Comparison of ENCODE assay signal across 8 cellular contexts in genomic region chr6:166627039-166627874, GRCh38. TPM values are rescaled to one million over a fixed set of nuclear protein-coding genes. Genes with fewer than 3 reads are reported as not detected.
DNase-seq lines count a peak whose midpoint lies in the region; ATAC-seq and TF ChIP-seq lines count a peak whose summit lies in the region.

TSS of gene RPS6KA2 (minus strand) at chr6:166627251. CDS start at chr6:166627019, 232 bp downstream.

- peak within 1 kb of the TSS; percentile 73 for H3K27ac Mint-ChIP-seq in activated naive CD8-positive, alpha-beta T cell treated with anti-CD3 and anti-CD28 coated beads, Interleukin-2, amount 50 U/mL, for 24 hours

- H3K36me3 ChIP-seq in SU-DHL-6 (ENCODE audit: low read length) (no peaks in the 10 kb centered on the region), ovary (no peaks in the 10 kb centered on the region), thymus (ENCODE audit: control insufficient read depth, insufficient read depth) (no peaks in the 10 kb centered on the region)

- no peak within 1 kb of the TSS for H3K9ac ChIP-seq in SU-DHL-6 (ENCODE audit: low read length)

- H3K9me2 ChIP-seq in SU-DHL-6 (replicated peaks; ENCODE audit: insufficient read depth, low read length): no peaks in the 10 kb centered on the region

- TF ChIP-seq EP300 in ovary (IDR thresholded peaks at IDR 0.05): no peak

- peak; percentile 76 for TF ChIP-seq POLR2A in ovary (IDR thresholded peaks at IDR 0.05)

- no peaks in the 10 kb centered on the region for H4K20me1 ChIP-seq in SU-DHL-6 (ENCODE audit: low read depth, low read length)

- H3K79me2 ChIP-seq in SU-DHL-6 (ENCODE audit: insufficient read depth, low read length): no peaks in the 10 kb centered on the region

- H3K27me3 Mint-ChIP-seq in activated naive CD8-positive, alpha-beta T cell treated with anti-CD3 and anti-CD28 coated beads, Interleukin-2, amount 50 U/mL, for 24 hours: peaks cover 39% of the 10 kb centered on the region

- H3K9me3 ChIP-seq in SU-DHL-6 (ENCODE audit: insufficient read depth, low read length): no peaks in the 10 kb centered on the region
- H3K9me3 ChIP-seq in ovary: no peaks in the 10 kb centered on the region
- H3K9me3 ChIP-seq in thymus (ENCODE audit: control insufficient read depth): no peaks in the 10 kb centered on the region

- peaks cover 18% of the 10 kb centered on the region for H3K4me1 Mint-ChIP-seq in activated naive CD8-positive, alpha-beta T cell treated with anti-CD3 and anti-CD28 coated beads, Interleukin-2, amount 50 U/mL, for 24 hours

- peak; percentile 99 for DNase-seq in GM12865 (ENCODE audit: low read depth)
- DNase-seq in NCI-H1105 treated with DMSO at 0.1 percent for 48 hours (lab: John Stamatoyannopoulos, UW): peak; percentile 100
- peak; percentile 99 for DNase-seq in activated naive CD8-positive, alpha-beta T cell treated with anti-CD3 and anti-CD28 coated beads, Interleukin-2, amount 50 U/mL, for 24 hours
- DNase-seq in Right ventricle myocardium inferior (ENCODE audit: missing footprints): peak; percentile 100
- peak; percentile 100 for DNase-seq in ovary

- no peaks in the 10 kb centered on the region for H3F3A ChIP-seq in SU-DHL-6 (ENCODE audit: insufficient read depth)

- peaks cover 11% of the 10 kb centered on the region for H3K4me1 ChIP-seq in ovary (ENCODE audit: insufficient read depth)
- H3K4me1 ChIP-seq in thymus (ENCODE audit: control insufficient read depth, insufficient read depth, low read length): peaks cover 12% of the 10 kb centered on the region

- peak within 1 kb of the TSS; percentile 68 for H3K4me3 ChIP-seq in GM12865 (ENCODE audit: low read depth, low read length)
- no peak within 1 kb of the TSS for H3K4me3 ChIP-seq in SU-DHL-6 (ENCODE audit: insufficient read depth, low read length, poor library complexity, severe bottlenecking)
- peak within 1 kb of the TSS; percentile 56 for H3K4me3 ChIP-seq in ovary
- peak within 1 kb of the TSS; percentile 76 for H3K4me3 ChIP-seq in thymus (ENCODE audit: low read length)

- H3K9me3 Mint-ChIP-seq in activated naive CD8-positive, alpha-beta T cell treated with anti-CD3 and anti-CD28 coated beads, Interleukin-2, amount 50 U/mL, for 24 hours: no peaks in the 10 kb centered on the region

- intact Hi-C loops in Right ventricle myocardium inferior (cut with DNase I) (loop anchor here (2.0 to 10.0 kb wide), 4 partner anchors 65 to 328 kb away; partner anchors contain the start of gene RNASET2), ovary (cut with DNase I) (no loop called here)

- H3K4me2 ChIP-seq in SU-DHL-6 (ENCODE audit: low read depth, low read length, poor library complexity, severe bottlenecking): peak within 1 kb of the TSS; percentile 39

- H3K4me3 Mint-ChIP-seq in activated naive CD8-positive, alpha-beta T cell treated with anti-CD3 and anti-CD28 coated beads, Interleukin-2, amount 50 U/mL, for 24 hours: peak within 1 kb of the TSS; percentile 88

- H3K27me3 ChIP-seq in SU-DHL-6 (ENCODE audit: low read length) (no peaks in the 10 kb centered on the region), ovary (no peaks in the 10 kb centered on the region), thymus (ENCODE audit: control insufficient read depth, insufficient read depth) (peaks cover 20% of the 10 kb centered on the region)

- peak within 1 kb of the TSS; percentile 14 for H2AFZ ChIP-seq in SU-DHL-6 (ENCODE audit: low read depth, low read length, severe bottlenecking)

- TF ChIP-seq CTCF in GM12865 (IDR thresholded peaks at IDR 0.05; ENCODE audit: insufficient read depth, low read depth, low read length, missing control alignments) (no peak), SU-DHL-6 (IDR thresholded peaks at IDR 0.05; ENCODE audit: insufficient read depth, low read length, poor library complexity, severe bottlenecking) (no peak), ovary (IDR thresholded peaks at IDR 0.05) (no peak)

- no peaks in the 10 kb centered on the region for H3K36me3 Mint-ChIP-seq in activated naive CD8-positive, alpha-beta T cell treated with anti-CD3 and anti-CD28 coated beads, Interleukin-2, amount 50 U/mL, for 24 hours (ENCODE audit: low read depth)

- no peak within 1 kb of the TSS for H3K27ac ChIP-seq in SU-DHL-6 (ENCODE audit: low read depth, low read length)
- peak within 1 kb of the TSS; percentile 49 to 78 for H3K27ac ChIP-seq in ovary
- H3K27ac ChIP-seq in thymus (ENCODE audit: low read depth): peak within 1 kb of the TSS; percentile 93

- ATAC-seq in HG02678 (IDR thresholded peaks at IDR 0.05; ENCODE audit: unreplicated experiment) (peak; percentile 80), Right ventricle myocardium inferior (peak; percentile 93)
- peak; percentile 95 for ATAC-seq in activated naive CD8-positive, alpha-beta T cell treated with anti-CD3 and anti-CD28 coated beads, Interleukin-2, amount 50 U/mL, for 24 hours

- 1% methylated on average over 83 to 86 of the region's 86 CpGs for WGBS in ovary, 3 donors
- WGBS in thymus: under 1% methylated on average over 86 of the region's 86 CpGs

RNA-seq across cellular contexts. Expression of gene RPS6KA2, which starts in this region (rescaled TPM):
- total RNA-seq in Right ventricle myocardium inferior (55.5 TPM), ovary (10 to 100 TPM; 25.2 to 75.5 (median 49.9) TPM)
- polyA plus RNA-seq in ovary (10 to 100 TPM; 24.4 to 48.1 TPM), thymus (12.3 TPM)
